In the genomic region with DNA sequence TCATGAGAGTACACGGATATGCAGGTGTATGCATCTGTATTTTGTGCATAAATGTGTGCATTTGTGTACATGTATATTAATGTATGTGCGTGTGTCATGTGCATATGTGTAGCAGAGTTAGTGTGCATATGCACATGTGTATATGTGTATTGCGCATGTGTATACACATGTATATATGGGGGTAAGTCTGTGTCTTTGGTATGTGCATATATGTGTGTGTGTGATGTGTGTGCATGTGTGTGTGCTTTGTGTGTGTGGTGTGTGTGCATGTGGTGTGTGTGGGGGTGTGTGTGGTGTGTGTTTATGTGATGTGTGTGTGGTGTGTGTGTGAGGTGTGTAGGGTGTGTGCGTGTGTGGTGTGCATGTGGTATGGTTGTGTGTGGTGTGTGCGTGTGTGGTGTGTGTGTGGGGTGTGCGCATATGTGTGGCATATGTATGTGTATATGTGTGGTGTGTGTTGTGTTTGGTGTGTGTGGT, we compare ENCODE assay signal across 11 cellular contexts. TPM values are rescaled to one million over a fixed set of nuclear protein-coding genes. Genes with fewer than 3 reads are reported as not detected.
DNase-seq lines count a peak whose midpoint lies in the region; ATAC-seq and TF ChIP-seq lines count a peak whose summit lies in the region.
"Had no signal": no experiment of that assay in that cellular context is flagged by ENCODE, and none has a peak within 500 bp of the region (broad histone marks: within the 10 kb centered on the region; RNA-seq: fewer than 3 reads in every experiment).

No MANE protein-coding gene starts in this region.

- DNase-seq in HCT116 (ENCODE audit: low read depth, low spot score) (no peak), hepatocyte (ENCODE audit: low spot score) (no peak), smooth muscle cell (lab: John Stamatoyannopoulos, UW; ENCODE audit: unreplicated experiment) (no peak), GM19238 (ENCODE audit: insufficient read length, low spot score) (no peak), HAP-1 (ENCODE audit: low spot score in 2 of 2) (no peak), SKM-1 treated with dmso at 0.1 percent for 144 hours (lab: John Stamatoyannopoulos, UW; ENCODE audit: unreplicated experiment) (no peak), iPS-NIHi7 (ENCODE audit: extremely low spot score) (no peak)
- DNase-seq: NCI-H345 had no signal

- H3K4me1 ChIP-seq in HCT116 (ENCODE audit: control insufficient read depth in 1 of 2, insufficient read depth in 2 of 2, low read length in 2 of 2) = peaks cover 2 to 28% of the 10 kb centered on the region in 2 experiments; a peak in 2 of 4 replicates
- H3K4me1 ChIP-seq in hepatocyte (ENCODE audit: insufficient read depth) = peaks cover 51% of the 10 kb centered on the region
- peaks cover 17% of the 10 kb centered on the region for H3K4me1 ChIP-seq in smooth muscle cell (ENCODE audit: low read depth)
- peaks cover 18% of the 10 kb centered on the region for H3K4me1 ChIP-seq in HAP-1

- ATAC-seq in HCT116 = 0 out of 2 replicates have a peak, but pooled peaks have one; percentile 9

- no peak for TF ChIP-seq RAD21 in HCT116 (IDR thresholded peaks at IDR 0.05; ENCODE audit: low read depth)

- H3K9ac ChIP-seq in HCT116 (ENCODE audit: low read length) (0 out of 2 replicates have a peak overlapping the region, but pooled peaks have one; percentile 48), smooth muscle cell (ENCODE audit: low read depth) (peak overlapping the region; percentile 86)

- H3K27me3 ChIP-seq in HCT116 (ENCODE audit: insufficient read depth, low read length) = no peaks in the 10 kb centered on the region
- H3K27me3 ChIP-seq in hepatocyte = no peaks in the 10 kb centered on the region
- no peaks in the 10 kb centered on the region for H3K27me3 ChIP-seq in smooth muscle cell (ENCODE audit: low read depth)
- no peaks in the 10 kb centered on the region for H3K27me3 ChIP-seq in HAP-1 (ENCODE audit: low read depth)

- no peak for TF ChIP-seq POLR2A in HCT116 (IDR thresholded peaks at IDR 0.05; ENCODE audit: borderline replicate concordance, extremely low read depth, insufficient read depth, insufficient read length)

- no peaks in the 10 kb centered on the region for H4K20me1 ChIP-seq in HCT116 (ENCODE audit: insufficient read depth)
- no peaks in the 10 kb centered on the region for H4K20me1 ChIP-seq in hepatocyte (ENCODE audit: insufficient read depth, poor library complexity, severe bottlenecking)
- H4K20me1 ChIP-seq in smooth muscle cell (ENCODE audit: low read depth) = no peaks in the 10 kb centered on the region

- H3K36me3 ChIP-seq in HCT116 (ENCODE audit: control insufficient read depth in 1 of 2, insufficient read depth in 2 of 2, low read length in 2 of 2) = no peaks in the 10 kb centered on the region
- H3K36me3 ChIP-seq in hepatocyte (replicated peaks; ENCODE audit: insufficient read depth, low read depth) = no peaks in the 10 kb centered on the region
- H3K36me3 ChIP-seq in smooth muscle cell (ENCODE audit: low read depth) = no peaks in the 10 kb centered on the region
- no peaks in the 10 kb centered on the region for H3K36me3 ChIP-seq in HAP-1 (replicated peaks)

- in situ Hi-C loops in HAP-1 (cut with MboI; ENCODE audit: low sequenced_read_pairs) = no loop called here

- CTCF ChIA-PET in HCT116 (lab: Charles Lee) = no interaction called here

- H3K27ac ChIP-seq in HCT116 (ENCODE audit: low read depth, low read length) = 0 out of 2 replicates have a peak overlapping the region, but pooled peaks have one; percentile 4
- H3K27ac ChIP-seq in adipose tissue (ENCODE audit: low read depth, low read length) = peak overlapping the region; percentile 58
- peak overlapping the region; percentile 89 for H3K27ac ChIP-seq in hepatocyte
- peak overlapping the region; percentile 95 for H3K27ac ChIP-seq in smooth muscle cell (ENCODE audit: low read depth)
- H3K27ac ChIP-seq: VCaP had no signal

- RAD21 ChIA-PET in HCT116 (lab: Charles Lee; ENCODE audit: low non-redundant PET in 1 of 2, low total read pairs in 2 of 2, uncharacterized antibody in 2 of 2, unreplicated experiment in 2 of 2) = no interaction called here

- H3K4me2 ChIP-seq in HCT116 (ENCODE audit: low read length) (peak overlapping the region; percentile 82), hepatocyte (no peak overlapping the region), smooth muscle cell (peak overlapping the region; percentile 54)

- H3K9me2 ChIP-seq in HCT116 (ENCODE audit: insufficient read depth) (no peaks in the 10 kb centered on the region), hepatocyte (replicated peaks; ENCODE audit: insufficient read depth) (no peaks in the 10 kb centered on the region)

- H3K9me3 ChIP-seq in HCT116 (ENCODE audit: control insufficient read depth in 1 of 2, insufficient read depth in 1 of 2, low read depth in 1 of 2, low read length in 2 of 2) (no peaks in the 10 kb centered on the region), hepatocyte (ENCODE audit: low read depth) (no peaks in the 10 kb centered on the region), smooth muscle cell (replicated peaks; ENCODE audit: low read depth) (no peaks in the 10 kb centered on the region), HAP-1 (no peaks in the 10 kb centered on the region)
- H3K9me3 ChIP-seq: psoas muscle had no signal

- BruUV-seq in HCT116 (replicated peaks; lab: Mats Ljungman, UMichigan) = no TSS peak

- H3K79me2 ChIP-seq in HCT116 (ENCODE audit: insufficient read depth, low read length) (no peaks in the 10 kb centered on the region), hepatocyte (no peaks in the 10 kb centered on the region), smooth muscle cell (ENCODE audit: low read depth) (no peaks in the 10 kb centered on the region)

- intact Hi-C loops in HCT116 (cut with micrococcal nuclease) = no loop called here

- peaks cover 28% of the 10 kb centered on the region for H3F3A ChIP-seq in smooth muscle cell (ENCODE audit: low read depth)

- TF ChIP-seq CTCF in HCT116 (IDR thresholded peaks at IDR 0.05 in 2 of 3, conservative IDR thresholded peaks at IDR 0.05 in 1 of 3; ENCODE audit: borderline replicate concordance in 1 of 3, insufficient read depth in 1 of 3, low read depth in 2 of 3, low read length in 2 of 3) (no peak), hepatocyte (IDR thresholded peaks at IDR 0.05; ENCODE audit: poor library complexity) (no peak), smooth muscle cell (IDR thresholded peaks at IDR 0.05; ENCODE audit: borderline replicate concordance, insufficient read depth, poor library complexity, severe bottlenecking) (no peak)

- WGBS in adipose tissue, 3 donors = 94 to 96% (median 95%) methylated on average over 6 of the region's 6 CpGs
- 95% methylated on average over 6 of the region's 6 CpGs for WGBS in hepatocyte (ENCODE audit: low lambda C conversion rate, missing lambda C conversion rate)
- 97% methylated on average over 6 of the region's 6 CpGs for WGBS in smooth muscle cell (ENCODE audit: low lambda C conversion rate)

- H3K4me3 ChIP-seq in HCT116 (replicated peaks in 1 of 2; ENCODE audit: low read depth in 1 of 2, low read length in 2 of 2) (peak overlapping the region in 1 of 2 experiments; percentile 48; a peak in 1 of 4 replicates), hepatocyte (no peak overlapping the region), smooth muscle cell (no peak overlapping the region), HAP-1 (no peak overlapping the region)

- POLR2A ChIA-PET in HCT116 (lab: Charles Lee) = no interaction called here

- no peak overlapping the region for H2AFZ ChIP-seq in HCT116 (ENCODE audit: low read depth, low read length, poor library complexity, severe bottlenecking)
- no peak overlapping the region for H2AFZ ChIP-seq in hepatocyte
- no peak overlapping the region for H2AFZ ChIP-seq in smooth muscle cell (ENCODE audit: low read depth)

TF ChIP-seq in HCT116, 20 proteins besides CTCF, POLR2A, EP300 and RAD21:
- TF ChIP-seq SRF (IDR thresholded peaks at IDR 0.05; ENCODE audit: low read depth) (no peak), CBX3 (IDR thresholded peaks at IDR 0.05; ENCODE audit: low read depth) (peak; percentile 6; the same call in 1 of the 2 replicates)
TF ChIP-seq in HCT116: peak in this region for 1.

RNA-seq across cellular contexts. Expression of gene CTSL, which starts 13.1 kb away (rescaled TPM):
- total RNA-seq in HCT116 (2021; ENCODE audit: unreplicated experiment) (63.1 TPM), hepatocyte (343 and 365 TPM in 2 replicates), smooth muscle cell (144 and 222 TPM in 2 replicates)
- polyA plus RNA-seq in HCT116 (2012) = 71.9 and 77.1 TPM in 2 replicates
- polyA plus RNA-seq in adipose tissue (100 to 1,000 TPM in 2 of 3 donors, 10 to 100 TPM in 1; 72.8 to 608 (median 181) TPM), hepatocyte (328 and 341 TPM in 2 replicates), smooth muscle cell (174 and 178 TPM in 2 replicates)

Comparison
In these comparisons a context has a peak if more than half of its experiments do, and no peak if none do; other contexts are left out.
1. H3K27ac ChIP-seq: peak in every context shown above with its lines; median percentile 95 in smooth muscle cell; 89 in hepatocyte; 58 in adipose tissue; 4 in HCT116.